Comparison of ENCODE assay signal across 9 cellular contexts in genomic region chr10:17847586-17848296, GRCh38. TPM values are rescaled to one million over a fixed set of nuclear protein-coding genes. Genes with fewer than 3 reads are reported as not detected.
DNase-seq lines count a peak whose midpoint lies in the region; ATAC-seq, FAIRE-seq and TF ChIP-seq lines count a peak whose summit lies in the region.
"Had no signal": no experiment of that assay in that cellular context is flagged by ENCODE, and none has a peak within 500 bp of the region (broad histone marks: within the 10 kb centered on the region; RNA-seq: fewer than 3 reads in every experiment).

No MANE protein-coding gene starts in this region.

- H3K27me3 ChIP-seq in GM06990 (replicated peaks; ENCODE audit: control insufficient read depth, insufficient read depth, low read length) (no peaks in the 10 kb centered on the region), RWPE2 (ENCODE audit: insufficient read depth, poor library complexity, severe bottlenecking) (no peaks in the 10 kb centered on the region)

- peaks cover 9% of the 10 kb centered on the region for H3K27me3 Mint-ChIP-seq in activated CD4-positive, alpha-beta memory T cell treated with anti-CD3 and anti-CD28 coated beads, Interleukin-2, amount 10 ng/mL, durations not matched to agents 7 days and 5 days

- H3K4me3 ChIP-seq in GM06990 (replicated peaks; ENCODE audit: low read depth, low read length) = no peak overlapping the region
- no peak overlapping the region for H3K4me3 ChIP-seq in RWPE2 (ENCODE audit: severe bottlenecking)
- H3K4me3 ChIP-seq in lower leg skin (ENCODE audit: low read depth, poor library complexity, severe bottlenecking) = no peak overlapping the region
- H3K4me3 ChIP-seq: HAP-1 had no signal

- 44 to 50% methylated on average over 5 of the region's 5 CpGs for WGBS in lower leg skin, 2 donors

- no peak overlapping the region for H3K27ac Mint-ChIP-seq in activated CD4-positive, alpha-beta memory T cell treated with anti-CD3 and anti-CD28 coated beads, Interleukin-2, amount 10 ng/mL, durations not matched to agents 7 days and 5 days

- no peaks in the 10 kb centered on the region for H3K4me1 Mint-ChIP-seq in activated CD4-positive, alpha-beta memory T cell treated with anti-CD3 and anti-CD28 coated beads, Interleukin-2, amount 10 ng/mL, durations not matched to agents 7 days and 5 days

- H3K9me3 Mint-ChIP-seq in activated CD4-positive, alpha-beta memory T cell treated with anti-CD3 and anti-CD28 coated beads, Interleukin-2, amount 10 ng/mL, durations not matched to agents 7 days and 5 days = no peaks in the 10 kb centered on the region

- no peaks in the 10 kb centered on the region for H3K36me3 Mint-ChIP-seq in activated CD4-positive, alpha-beta memory T cell treated with anti-CD3 and anti-CD28 coated beads, Interleukin-2, amount 10 ng/mL, durations not matched to agents 7 days and 5 days (ENCODE audit: low read depth)

- H3K27ac ChIP-seq in RWPE2 (ENCODE audit: poor library complexity, severe bottlenecking) = no peak overlapping the region

- no peaks in the 10 kb centered on the region for H3K9me3 ChIP-seq in RWPE2 (ENCODE audit: severe bottlenecking)
- H3K9me3 ChIP-seq: HAP-1 had no signal

- peak; percentile 72 for FAIRE-seq in A204.1 (lab: Jason Lieb, UNC)

- no peak for TF ChIP-seq POLR2A in lower leg skin (IDR thresholded peaks at IDR 0.05)

- H3K36me3 ChIP-seq in GM06990 (ENCODE audit: control insufficient read depth, insufficient read depth, low read length) (no peaks in the 10 kb centered on the region), RWPE2 (ENCODE audit: low read depth) (no peaks in the 10 kb centered on the region)
- H3K36me3 ChIP-seq: HAP-1 had no signal

- intact Hi-C loops in lower leg skin (cut with DNase I; ENCODE audit: low total_unique reads) = no loop called here

- POLR2A ChIA-PET in activated CD4-positive, alpha-beta memory T cell treated with anti-CD3 and anti-CD28 coated beads, Interleukin-2, amount 10 ng/mL, durations not matched to agents 7 days and 5 days (lab: Charles Lee) = no interaction called here

- ATAC-seq in RWPE2 (ENCODE audit: low read depth) (0 out of 3 replicates have a peak, but pooled peaks have one; percentile 17), HG02840 (IDR thresholded peaks at IDR 0.05; ENCODE audit: low FRiP score, unreplicated experiment) (no peak)

- no peak overlapping the region for H3K4me3 Mint-ChIP-seq in activated CD4-positive, alpha-beta memory T cell treated with anti-CD3 and anti-CD28 coated beads, Interleukin-2, amount 10 ng/mL, durations not matched to agents 7 days and 5 days

- H3K4me1 ChIP-seq in RWPE2 (ENCODE audit: insufficient read depth, poor library complexity, severe bottlenecking) = no peaks in the 10 kb centered on the region
- H3K4me1 ChIP-seq: HAP-1 had no signal

- DNase-seq in GM06990 (ENCODE audit: extremely low read depth, insufficient read length) = no peak
- no peak for DNase-seq in RWPE2 (ENCODE audit: low spot score)
- peak; percentile 9 for DNase-seq in hepatic stellate cell (ENCODE audit: low spot score)
- DNase-seq in activated CD4-positive, alpha-beta memory T cell treated with anti-CD3 and anti-CD28 coated beads, Interleukin-2, amount 10 ng/mL, durations not matched to agents 7 days and 5 days = no peak
- no peak for DNase-seq in activated CD4-positive, alpha-beta T cell treated with anti-CD3 and anti-CD28 coated beads for 48 hours
- no peak for DNase-seq in lower leg skin (ENCODE audit: low spot score in 2 of 2)

- TF ChIP-seq CTCF in GM06990 (IDR thresholded peaks at IDR 0.05; ENCODE audit: insufficient read depth, low read length, poor library complexity, severe bottlenecking) (peak; percentile 33), RWPE2 (IDR thresholded peaks at IDR 0.05; ENCODE audit: poor library complexity, severe bottlenecking) (peak; percentile 82), lower leg skin (IDR thresholded peaks at IDR 0.05) (no peak)

- CTCF ChIA-PET in activated CD4-positive, alpha-beta memory T cell treated with anti-CD3 and anti-CD28 coated beads, Interleukin-2, amount 10 ng/mL, durations not matched to agents 7 days and 5 days (lab: Charles Lee) = interaction anchor here (0.6 to 1.6 kb wide), 4 partner anchors 9 to 106 kb away, joined by 3 to 4 read pairs (median 4); no protein-coding TSS in a partner anchor

RNA-seq across cellular contexts. Expression of gene MRC1, which starts 38.6 kb away (rescaled TPM):
- not detected for total RNA-seq in activated CD4-positive, alpha-beta memory T cell treated with anti-CD3 and anti-CD28 coated beads, Interleukin-2, amount 10 ng/mL, durations not matched to agents 7 days and 5 days
- total RNA-seq in lower leg skin = 10 to 100 TPM in 1 of 4 donors, 1 to 10 TPM in 3; 4.9 to 19.2 (median 8.6) TPM

Comparison
In these comparisons a context has a peak if more than half of its experiments do, and no peak if none do; other contexts are left out.
1. CTCF ChIP-seq: peak in GM06990 (single experiment) and RWPE2 (single experiment); none in lower leg skin (0 of 3).
2. RNA of gene MRC1, which starts 38.6 kb away (total RNA-seq): 4.9 to 19.2 TPM in lower leg skin; not detected in activated CD4-positive, alpha-beta memory T cell treated with anti-CD3 and anti-CD28 coated beads, Interleukin-2, amount 10 ng/mL, durations not matched to agents 7 days and 5 days; every median in the first group is over 4 times any median in the second.